13 cellular contexts compared by ENCODE assay signal in the genomic region with DNA sequence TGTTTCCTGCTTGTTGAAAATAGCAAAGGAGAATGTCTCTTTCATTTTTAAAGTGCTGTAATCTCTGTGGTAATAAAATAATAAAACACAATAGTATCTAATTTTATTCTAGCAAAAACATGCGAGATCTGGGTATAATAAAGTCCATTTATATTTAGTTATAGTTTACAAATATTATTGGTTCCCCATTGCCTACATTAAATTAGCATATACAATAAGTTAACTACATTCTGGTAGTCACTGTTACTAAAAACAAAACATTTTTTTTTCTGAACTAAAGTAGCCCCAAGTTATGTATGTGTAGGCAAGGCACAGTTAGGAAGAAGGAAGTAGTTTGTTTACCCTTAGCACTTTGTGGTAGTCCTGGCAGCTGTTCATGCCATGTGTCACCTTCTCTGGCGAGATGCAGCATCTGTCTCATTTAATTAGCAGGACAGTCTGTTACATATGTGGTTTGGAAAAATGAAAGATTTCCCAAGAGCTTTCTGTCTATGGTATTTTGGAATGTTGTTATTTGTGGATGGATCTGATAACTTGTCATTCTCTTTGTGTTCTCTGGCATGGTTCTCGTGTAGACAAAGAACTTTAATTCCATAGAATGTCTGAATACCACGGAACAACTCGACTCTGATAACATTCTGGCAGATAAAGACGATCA.
DNase-seq lines count a peak whose midpoint lies in the region; ATAC-seq, FAIRE-seq and TF ChIP-seq lines count a peak whose summit lies in the region.
"Had no signal": no experiment of that assay in that cellular context is flagged by ENCODE, and none has a peak within 500 bp of the region (broad histone marks: within the 10 kb centered on the region; RNA-seq: fewer than 3 reads in every experiment).

No MANE protein-coding gene starts in this region.

- DNase-seq in NCI-H226 = peak; percentile 58
- peak; percentile 23 to 57 for DNase-seq in dermis microvascular lymphatic vessel endothelial cell (ENCODE audit: low read depth in 2 of 2)
- DNase-seq in pancreas = no peak
- DNase-seq in ACHN = no peak
- no peak for DNase-seq in cardiac septum (ENCODE audit: low spot score)
- DNase-seq: activated CD4-positive, alpha-beta memory T cell treated with anti-CD3 and anti-CD28 coated beads, Interleukin-2, amount 10 ng/mL, durations not matched to agents 7 days and 5 days; caudate nucleus; islet precursor cell; testis had no signal

- H3K27me3 ChIP-seq in pancreas = no peaks in the 10 kb centered on the region
- H3K27me3 ChIP-seq: Peyer's patch, testis had no signal

- ATAC-seq in GM18858 (IDR thresholded peaks at IDR 0.05; ENCODE audit: unreplicated experiment) = peak; percentile 43
- ATAC-seq in pancreas = no peak
- no peak for ATAC-seq in HG03342 (IDR thresholded peaks at IDR 0.05; ENCODE audit: unreplicated experiment)
- ATAC-seq in HG03280 (IDR thresholded peaks at IDR 0.05; ENCODE audit: unreplicated experiment) = no peak

- H3K9me3 ChIP-seq in pancreas = no peaks in the 10 kb centered on the region
- H3K9me3 ChIP-seq: Peyer's patch, testis had no signal

- FAIRE-seq in pancreas (lab: Jason Lieb, UNC) = peak; percentile 59

- WGBS in pancreas, 2 donors = 39% methylated on average over 6 of the region's 6 CpGs

- H3K27ac ChIP-seq in pancreas = no peak overlapping the region
- H3K27ac ChIP-seq: Peyer's patch, testis had no signal

- H3K36me3 ChIP-seq in pancreas = no peaks in the 10 kb centered on the region
- H3K36me3 ChIP-seq: Peyer's patch had no signal

- intact Hi-C loops in pancreas (cut with DNase I) = no loop called here
- intact Hi-C loops in cardiac septum (cut with DNase I) = no loop called here

- no peak overlapping the region for H3K4me3 ChIP-seq in pancreas
- H3K4me3 ChIP-seq: Peyer's patch, testis had no signal

- no peak for TF ChIP-seq CTCF in pancreas (IDR thresholded peaks at IDR 0.05)

- in situ Hi-C loops in ACHN (cut with HindIII; ENCODE audit: low pct_ligation_motif_present, low pct_unique_long_range_greater_than_20kb, low sequenced_read_pairs) = no loop called here

- no peaks in the 10 kb centered on the region for H3K4me1 ChIP-seq in pancreas
- H3K4me1 ChIP-seq: Peyer's patch, testis had no signal

Comparison
In these comparisons a context has a peak if more than half of its experiments do, and no peak if none do; other contexts are left out.
1. DNase-seq: peak in NCI-H226 (single experiment) and dermis microvascular lymphatic vessel endothelial cell (2 of 2); none in pancreas (0 of 6), ACHN (single experiment) and cardiac septum (single experiment).